16 cellular contexts compared by ENCODE assay signal in genomic region chr7:70539196-70539595, GRCh38.
"Had no signal": no experiment of that assay in that cellular context is flagged by ENCODE, and none has a peak within 500 bp of the region (broad histone marks: within the 10 kb centered on the region; RNA-seq: fewer than 3 reads in every experiment).

No MANE protein-coding gene starts in this region.

- H3K9me3 ChIP-seq: esophagus squamous epithelium, tibial artery, vagina had no signal

- H3K4me3 ChIP-seq: esophagus squamous epithelium, lung, skin epidermis, tibial artery, vagina had no signal

- H3K9me3 Mint-ChIP-seq: activated B cell treated with CpG ODN at 0.5 μM for 24 hours, natural killer cell had no signal

- H3K27ac Mint-ChIP-seq: activated B cell treated with CpG ODN at 0.5 μM for 24 hours; activated naive CD4-positive, alpha-beta T cell treated with anti-CD3 and anti-CD28 coated beads, Interleukin-2, amount 50 U/mL, for 72 hours; activated T-helper 2 cell treated with anti-CD3 and anti-CD28 coated beads, Interferon-gamma antibody, Interleukin-2, Interleukin-4, amounts not matched to agents 10 μg/mL and 5 μg/mL and 100 μg/mL, durations not matched to agents 14 hours and 24 hours and 36 hours; natural killer cell had no signal

- H3K36me3 Mint-ChIP-seq: natural killer cell had no signal

- FAIRE-seq: TTC549 had no signal

- DNase-seq: activated B cell treated with CpG ODN at 0.5 μM for 24 hours; amniotic stem cell; brain microvascular endothelial cell; esophagus squamous epithelium; foreskin melanocyte; kidney glomerular epithelial cell; natural killer cell; stimulated activated CD4-positive, alpha-beta T cell treated with anti-CD3 and anti-CD28 coated beads, Interleukin-4, amount 100 ng/mL, for 4 hours; T-helper 2 cell; tibial artery had no signal

- H3K27ac ChIP-seq: brain microvascular endothelial cell, tibial artery, vagina had no signal

- H3K27me3 Mint-ChIP-seq: activated B cell treated with CpG ODN at 0.5 μM for 24 hours had no signal

- H3K4me3 Mint-ChIP-seq: activated B cell treated with CpG ODN at 0.5 μM for 24 hours, natural killer cell had no signal

- H3K27me3 ChIP-seq: brain microvascular endothelial cell, esophagus squamous epithelium, tibial artery, vagina had no signal

- H3K36me3 ChIP-seq: brain microvascular endothelial cell, esophagus squamous epithelium, tibial artery, vagina had no signal
